28 cellular contexts compared by ENCODE assay signal in the genomic region with DNA sequence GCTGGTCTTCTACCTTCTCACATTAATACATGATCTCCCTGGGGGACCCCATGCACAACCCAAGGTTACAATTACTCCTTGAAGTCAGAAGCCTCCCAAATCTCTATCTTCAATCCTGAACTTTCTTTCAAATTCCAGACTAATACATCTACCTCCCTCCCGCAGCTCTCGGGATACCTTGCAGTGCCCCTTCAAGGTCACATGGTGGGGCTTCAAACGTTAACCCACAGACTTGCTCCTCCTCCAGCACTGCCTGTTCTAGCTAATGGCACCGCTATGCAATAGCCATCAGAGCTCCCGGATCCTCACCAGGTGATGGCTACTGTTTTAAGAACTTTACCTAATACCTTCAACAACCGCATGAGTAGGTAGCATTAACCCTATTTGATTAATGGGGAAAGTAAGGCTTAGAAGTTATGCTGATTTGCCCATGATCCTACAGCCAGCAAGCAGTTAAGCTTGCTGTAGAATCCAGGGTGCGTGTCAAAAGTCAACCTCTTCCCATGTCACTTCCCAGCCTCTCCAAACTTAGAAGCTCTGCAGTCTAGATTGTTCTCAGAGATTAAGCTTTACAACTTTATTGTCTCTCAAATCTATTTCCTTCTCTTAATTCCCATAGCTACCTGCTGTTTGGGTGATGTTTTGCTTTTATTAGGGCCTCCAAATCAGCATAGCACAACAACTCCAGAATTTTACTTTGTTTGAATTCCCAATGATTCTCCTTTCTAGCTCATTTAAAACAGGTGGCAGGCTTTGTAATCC. TPM values are rescaled to one million over a fixed set of nuclear protein-coding genes. Genes with fewer than 3 reads are reported as not detected.
DNase-seq lines count a peak whose midpoint lies in the region; ATAC-seq and TF ChIP-seq lines count a peak whose summit lies in the region.
"Had no signal": no experiment of that assay in that cellular context is flagged by ENCODE, and none has a peak within 500 bp of the region (broad histone marks: within the 10 kb centered on the region; RNA-seq: fewer than 3 reads in every experiment).

No MANE protein-coding gene starts in this region.

- TF ChIP-seq CTCF in heart left ventricle (IDR thresholded peaks at IDR 0.05) (no peak), neural cell (IDR thresholded peaks at IDR 0.05; ENCODE audit: poor library complexity, severe bottlenecking) (no peak)

- no peaks in the 10 kb centered on the region for H3K9me2 ChIP-seq in neural cell (ENCODE audit: insufficient read depth, low read length)

- peaks cover 4% of the 10 kb centered on the region for H3F3A ChIP-seq in neural cell (ENCODE audit: insufficient read depth, low read length, poor library complexity, severe bottlenecking)

- no peak overlapping the region for H2AFZ ChIP-seq in neural cell (ENCODE audit: low read depth, low read length)

- TF ChIP-seq POLR2A in heart left ventricle (IDR thresholded peaks at IDR 0.05), result no peak

- no peak for TF ChIP-seq RAD21 in neural cell (conservative IDR thresholded peaks at IDR 0.05)

- H3K79me2 ChIP-seq in neural cell (replicated peaks; ENCODE audit: insufficient read depth, low read length), result no peaks in the 10 kb centered on the region

- DNase-seq in heart left ventricle (no peak), Right ventricle myocardium superior (no peak), amygdala (lab: John Stamatoyannopoulos, UW) (no peak), T-helper 2 cell (no peak), NCI-H524 treated with DMSO at 0.1 percent for 48 hours (lab: John Stamatoyannopoulos, UW) (no peak)
- DNase-seq: 8988T; activated B cell treated with CpG ODN at 0.5 μM for 24 hours; activated gamma-delta T cell treated with Interleukin-2 at 50 U/mL for 16 hours; activated naive CD8-positive, alpha-beta T cell treated with anti-CD3 and anti-CD28 coated beads, Interleukin-2, amount 10 ng/mL, durations not matched to agents 7 days and 5 days; activated T-cell treated with anti-CD3 and anti-CD28 coated beads, Interleukin-2, amount 50 U/mL, for 48 hours; colonic mucosa; DMS79; NCI-H2107; NCI-H774; right lobe of liver; stimulated activated CD4-positive, alpha-beta T cell treated with anti-CD3 and anti-CD28 coated beads, Interleukin-12 subunit alpha, Interleukin-12 subunit beta, amount 100 ng/mL, for 4 hours; stimulated activated CD4-positive, alpha-beta T cell treated with anti-CD3 and anti-CD28 coated beads, Interleukin-2, amount 100 ng/mL, for 48 hours; stomach; SW 1271; T1000; tibial artery had no signal

- TF ChIP-seq EP300 in neural cell (conservative IDR thresholded peaks at IDR 0.05; ENCODE audit: poor library complexity, severe bottlenecking), result no peak

- H3K27ac ChIP-seq in heart left ventricle, result peak overlapping the region in 7 of 12 donors; percentile 4 to 43 (median 25)
- peak overlapping the region; percentile 57 for H3K27ac ChIP-seq in neural cell (ENCODE audit: low read length)
- H3K27ac ChIP-seq: ascending aorta, colonic mucosa, neutrophil, right lobe of liver, tibial artery had no signal

- 59 to 72% (median 61%) methylated on average over 7 of the region's 7 CpGs for WGBS in heart left ventricle, 4 donors

- intact Hi-C loops in heart left ventricle (cut with DNase I), result loop anchor here in 1 of 10 donors (5.0 kb wide), 1 partner anchor 49 kb away; no protein-coding TSS in a partner anchor
- intact Hi-C loops in Right ventricle myocardium superior (cut with DNase I), result no loop called here

- H3K4me2 ChIP-seq in neural cell (ENCODE audit: low read length), result no peak overlapping the region

- ATAC-seq in heart left ventricle, result no peak
- no peak for ATAC-seq in Right ventricle myocardium superior (ENCODE audit: poor library complexity)
- no peak for ATAC-seq in GM21825 (IDR thresholded peaks at IDR 0.05; ENCODE audit: unreplicated experiment)
- ATAC-seq: esophagus mucosa, right lobe of liver had no signal

- H3K27me3 ChIP-seq in heart left ventricle (no peaks in the 10 kb centered on the region), iPS-15b (ENCODE audit: control insufficient read depth, insufficient read depth, low read length) (peaks cover 99% of the 10 kb centered on the region), neural cell (ENCODE audit: insufficient read depth, low read depth, low read length) (no peaks in the 10 kb centered on the region)
- H3K27me3 ChIP-seq: ascending aorta, colonic mucosa, neutrophil, right lobe of liver, SJCRH30, stomach, tibial artery had no signal

- H3K9ac ChIP-seq in iPS-15b (ENCODE audit: low read depth, low read length), result no peak overlapping the region
- H3K9ac ChIP-seq in neural cell (ENCODE audit: low read length), result no peak overlapping the region

- no peaks in the 10 kb centered on the region for H3K9me3 ChIP-seq in heart left ventricle
- no peaks in the 10 kb centered on the region for H3K9me3 ChIP-seq in iPS-15b (ENCODE audit: control insufficient read depth, insufficient read depth, low read length)
- H3K9me3 ChIP-seq in neural cell (ENCODE audit: low read length), result no peaks in the 10 kb centered on the region
- H3K9me3 ChIP-seq: ascending aorta, colonic mucosa, neutrophil, right lobe of liver, SJCRH30, stomach, tibial artery had no signal

- H4K20me1 ChIP-seq in neural cell (ENCODE audit: insufficient read depth), result no peaks in the 10 kb centered on the region

- no peak overlapping the region for H3K4me3 ChIP-seq in heart left ventricle
- H3K4me3 ChIP-seq in iPS-15b (ENCODE audit: low read depth, low read length), result peak overlapping the region; percentile 13
- H3K4me3 ChIP-seq in neural cell (ENCODE audit: low read length), result no peak overlapping the region
- H3K4me3 ChIP-seq: ascending aorta, colonic mucosa, right lobe of liver, SJCRH30, stomach, tibial artery had no signal

- H3K36me3 ChIP-seq in heart left ventricle, result peaks cover 0 to 35% (median 0%) of the 10 kb centered on the region in 9 donors
- H3K36me3 ChIP-seq in iPS-15b (ENCODE audit: control insufficient read depth, insufficient read depth, low read length), result no peaks in the 10 kb centered on the region
- no peaks in the 10 kb centered on the region for H3K36me3 ChIP-seq in neural cell (ENCODE audit: insufficient read depth, low read length)
- H3K36me3 ChIP-seq: colonic mucosa, right lobe of liver had no signal

- H3K4me1 ChIP-seq in heart left ventricle (peaks cover 0 to 58% (median 25%) of the 10 kb centered on the region in 12 donors), iPS-15b (ENCODE audit: control insufficient read depth, insufficient read depth, low read length) (peaks cover 47% of the 10 kb centered on the region)
- H3K4me1 ChIP-seq: ascending aorta, colonic mucosa, right lobe of liver had no signal

TF ChIP-seq in neural cell, 6 proteins besides CTCF, POLR2A, EP300 and RAD21:
- TF ChIP-seq, protein P1, sequence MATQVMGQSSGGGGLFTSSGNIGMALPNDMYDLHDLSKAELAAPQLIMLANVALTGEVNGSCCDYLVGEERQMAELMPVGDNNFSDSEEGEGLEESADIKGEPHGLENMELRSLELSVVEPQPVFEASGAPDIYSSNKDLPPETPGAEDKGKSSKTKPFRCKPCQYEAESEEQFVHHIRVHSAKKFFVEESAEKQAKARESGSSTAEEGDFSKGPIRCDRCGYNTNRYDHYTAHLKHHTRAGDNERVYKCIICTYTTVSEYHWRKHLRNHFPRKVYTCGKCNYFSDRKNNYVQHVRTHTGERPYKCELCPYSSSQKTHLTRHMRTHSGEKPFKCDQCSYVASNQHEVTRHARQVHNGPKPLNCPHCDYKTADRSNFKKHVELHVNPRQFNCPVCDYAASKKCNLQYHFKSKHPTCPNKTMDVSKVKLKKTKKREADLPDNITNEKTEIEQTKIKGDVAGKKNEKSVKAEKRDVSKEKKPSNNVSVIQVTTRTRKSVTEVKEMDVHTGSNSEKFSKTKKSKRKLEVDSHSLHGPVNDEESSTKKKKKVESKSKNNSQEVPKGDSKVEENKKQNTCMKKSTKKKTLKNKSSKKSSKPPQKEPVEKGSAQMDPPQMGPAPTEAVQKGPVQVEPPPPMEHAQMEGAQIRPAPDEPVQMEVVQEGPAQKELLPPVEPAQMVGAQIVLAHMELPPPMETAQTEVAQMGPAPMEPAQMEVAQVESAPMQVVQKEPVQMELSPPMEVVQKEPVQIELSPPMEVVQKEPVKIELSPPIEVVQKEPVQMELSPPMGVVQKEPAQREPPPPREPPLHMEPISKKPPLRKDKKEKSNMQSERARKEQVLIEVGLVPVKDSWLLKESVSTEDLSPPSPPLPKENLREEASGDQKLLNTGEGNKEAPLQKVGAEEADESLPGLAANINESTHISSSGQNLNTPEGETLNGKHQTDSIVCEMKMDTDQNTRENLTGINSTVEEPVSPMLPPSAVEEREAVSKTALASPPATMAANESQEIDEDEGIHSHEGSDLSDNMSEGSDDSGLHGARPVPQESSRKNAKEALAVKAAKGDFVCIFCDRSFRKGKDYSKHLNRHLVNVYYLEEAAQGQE (IDR thresholded peaks at IDR 0.05; ENCODE audit: borderline replicate concordance), result no peak

RNA-seq across cellular contexts. Expression of gene PLAGL1, which starts 44.7 kb away (rescaled TPM):
- total RNA-seq in heart left ventricle (10 to 100 TPM in 5 of 9 donors, 1 to 10 TPM in 4; 6.6 to 27.3 (median 10.0) TPM), Right ventricle myocardium superior (10.8 TPM)
- polyA plus RNA-seq in heart left ventricle (1 to 10 TPM; 7.7 to 9.5 TPM), neural cell (22.3 and 34.0 TPM in 2 replicates)
- polyA minus RNA-seq in neural cell, result 17.0 and 28.8 TPM in 2 replicates
